8 cellular contexts compared by ENCODE assay signal in genomic region chr18:42706618-42707017, GRCh38.
DNase-seq lines count a peak whose midpoint lies in the region; ATAC-seq, FAIRE-seq and TF ChIP-seq lines count a peak whose summit lies in the region.

No MANE protein-coding gene starts in this region.

- H3K9ac ChIP-seq in neural progenitor cell: no peak overlapping the region

- POLR2A ChIA-PET in MCF 10A (lab: Yijun Ruan, JAX): no interaction called here

- peaks cover 12% of the 10 kb centered on the region for H3K4me1 Mint-ChIP-seq in MCF 10A (ENCODE audit: insufficient read depth, unreplicated experiment)
- H3K4me1 Mint-ChIP-seq in neural progenitor cell: peaks cover 5% of the 10 kb centered on the region

- H2AFZ ChIP-seq in neural progenitor cell (replicated peaks): peak overlapping the region; percentile 94

- ATAC-seq in left ventricle myocardium superior: no peak
- no peak for ATAC-seq in GM19328 (IDR thresholded peaks at IDR 0.05; ENCODE audit: unreplicated experiment)
- ATAC-seq in HG02759 (IDR thresholded peaks at IDR 0.05; ENCODE audit: unreplicated experiment): no peak

- no peak for FAIRE-seq in H54 (lab: Jason Lieb, UNC)

- H3K9me3 ChIP-seq in HAP-1 (no peaks in the 10 kb centered on the region), neural progenitor cell (ENCODE audit: low read depth) (no peaks in the 10 kb centered on the region)

- H3K9me3 Mint-ChIP-seq in MCF 10A (ENCODE audit: unreplicated experiment) (no peaks in the 10 kb centered on the region), neural progenitor cell (no peaks in the 10 kb centered on the region)

- in situ Hi-C loops in HAP-1 (cut with MboI; ENCODE audit: low sequenced_read_pairs): no loop called here

- H3K4me3 Mint-ChIP-seq in MCF 10A (ENCODE audit: unreplicated experiment) (peak overlapping the region; percentile 63), neural progenitor cell (no peak overlapping the region)

- no peak for TF ChIP-seq POLR2A in H54 (IDR thresholded peaks at IDR 0.05; ENCODE audit: low read depth, low read length)

- H3K27ac Mint-ChIP-seq in MCF 10A (ENCODE audit: low read depth, unreplicated experiment) (peak overlapping the region; percentile 14), neural progenitor cell (peak overlapping the region; percentile 72)

- H4K20me1 ChIP-seq in neural progenitor cell (ENCODE audit: low read depth): no peaks in the 10 kb centered on the region

- H3K4me1 ChIP-seq in HAP-1 (no peaks in the 10 kb centered on the region), neural progenitor cell (no peaks in the 10 kb centered on the region)

- no TSS peak for BruUV-seq in MCF 10A (replicated peaks; lab: Mats Ljungman, UMichigan)

- no peaks in the 10 kb centered on the region for H3K36me3 Mint-ChIP-seq in MCF 10A (ENCODE audit: insufficient read depth, unreplicated experiment)
- no peaks in the 10 kb centered on the region for H3K36me3 Mint-ChIP-seq in neural progenitor cell

- CTCF ChIA-PET in MCF 10A (lab: Yijun Ruan, JAX): no interaction called here

- DNase-seq in HAP-1 (ENCODE audit: low spot score in 2 of 2) (peak; percentile 6 to 32), NCI-H2171 (lab: John Stamatoyannopoulos, UW) (peak; percentile 89), MCF 10A (ENCODE audit: unreplicated experiment) (peak; percentile 84), neural progenitor cell (ENCODE audit: low spot score) (peak; percentile 48), left ventricle myocardium superior (no peak), H54 (ENCODE audit: insufficient read length, low spot score) (no peak)

- H3K36me3 ChIP-seq in HAP-1 (replicated peaks): no peaks in the 10 kb centered on the region
- no peaks in the 10 kb centered on the region for H3K36me3 ChIP-seq in neural progenitor cell

- no peaks in the 10 kb centered on the region for H3K79me2 ChIP-seq in neural progenitor cell (ENCODE audit: low read depth)

- intact Hi-C loops in MCF 10A (cut with micrococcal nuclease): no loop called here
- intact Hi-C loops in left ventricle myocardium superior (cut with micrococcal nuclease): no loop called here

- H3K27me3 Mint-ChIP-seq in MCF 10A (ENCODE audit: insufficient read depth, unreplicated experiment) (no peaks in the 10 kb centered on the region), neural progenitor cell (ENCODE audit: insufficient read depth, low read depth) (no peaks in the 10 kb centered on the region)

- no peaks in the 10 kb centered on the region for H3K27me3 ChIP-seq in HAP-1 (ENCODE audit: low read depth)
- no peaks in the 10 kb centered on the region for H3K27me3 ChIP-seq in neural progenitor cell

- H3K27ac ChIP-seq in neural progenitor cell: no peak overlapping the region

- no peaks in the 10 kb centered on the region for H3F3A ChIP-seq in neural progenitor cell (ENCODE audit: low read depth)

- H3K4me3 ChIP-seq in HAP-1 (no peak overlapping the region), neural progenitor cell (no peak overlapping the region)

- TF ChIP-seq CTCF in MCF 10A (IDR thresholded peaks at IDR 0.05; ENCODE audit: unreplicated experiment) (no peak), neural progenitor cell (IDR thresholded peaks at IDR 0.05) (no peak)

- H3K4me2 ChIP-seq in neural progenitor cell: no peak overlapping the region

Comparison
In these comparisons a context has a peak if more than half of its experiments do, and no peak if none do; other contexts are left out.
1. DNase-seq: peak in HAP-1 (2 of 2), NCI-H2171 (single experiment), MCF 10A (single experiment) and neural progenitor cell (single experiment); none in left ventricle myocardium superior (single experiment) and H54 (single experiment).